In the genomic region with DNA sequence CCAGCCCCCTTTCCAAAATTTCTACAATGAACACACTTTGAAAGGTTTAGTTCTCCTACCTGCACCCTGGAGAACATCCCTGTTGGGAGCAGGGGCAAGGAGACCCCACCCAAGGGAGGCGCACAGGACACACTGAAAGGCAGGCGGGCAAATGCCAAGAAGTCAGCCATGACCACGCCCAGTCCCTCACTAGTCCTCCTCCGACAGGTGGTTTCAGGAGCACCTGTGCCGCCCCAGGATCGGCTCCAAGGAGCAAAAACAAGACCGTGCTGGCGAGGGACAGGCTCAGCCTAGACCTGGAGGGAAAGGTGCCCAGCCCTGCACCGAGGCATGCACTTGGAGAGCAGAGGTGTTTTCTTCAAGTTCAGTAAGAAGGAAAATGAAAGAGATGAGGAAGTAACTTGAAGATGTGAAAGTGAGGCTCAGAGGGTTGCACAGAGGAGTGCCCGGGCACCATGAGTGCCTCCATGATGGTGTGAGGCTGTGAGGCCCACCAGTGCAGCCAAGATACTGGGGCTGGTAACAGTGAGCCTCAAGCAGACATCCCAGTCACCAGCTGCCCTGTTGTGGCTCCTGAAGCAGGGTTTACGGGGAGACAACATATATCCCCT, we compare ENCODE assay signal across 19 cellular contexts. TPM values are rescaled to one million over a fixed set of nuclear protein-coding genes. Genes with fewer than 3 reads are reported as not detected.
A peak's percentile ranks its signal among the peaks of the same experiment; 100 is the strongest.
DNase-seq lines count a peak whose midpoint lies in the region; ATAC-seq and TF ChIP-seq lines count a peak whose summit lies in the region.
"Had no signal": no experiment of that assay in that cellular context is flagged by ENCODE, and none has a peak within 500 bp of the region (broad histone marks: within the 10 kb centered on the region; RNA-seq: fewer than 3 reads in every experiment).

No MANE protein-coding gene starts in this region.

- H3K27me3 ChIP-seq in brain microvascular endothelial cell (replicated peaks), result no peaks in the 10 kb centered on the region
- H3K27me3 ChIP-seq: SJCRH30 had no signal

- H3K36me3 Mint-ChIP-seq in WTC11 (peaks cover 55% of the 10 kb centered on the region), memory B cell (peaks cover 26% of the 10 kb centered on the region)

- in situ Hi-C loops in brain microvascular endothelial cell (cut with HindIII; ENCODE audit: low pct_ligation_motif_present, low sequenced_read_pairs), result no loop called here

- H3K27me3 Mint-ChIP-seq in stimulated activated naive CD8-positive, alpha-beta T cell treated with anti-CD3 and anti-CD28 coated beads, Interleukin-15, amount 100 ng/mL, for 72 hours, result no peaks in the 10 kb centered on the region
- H3K27me3 Mint-ChIP-seq in WTC11 (ENCODE audit: low read depth) (no peaks in the 10 kb centered on the region), memory B cell (no peaks in the 10 kb centered on the region)

- H3K4me3 Mint-ChIP-seq in stimulated activated naive CD8-positive, alpha-beta T cell treated with anti-CD3 and anti-CD28 coated beads, Interleukin-15, amount 100 ng/mL, for 72 hours, result no peak overlapping the region
- H3K4me3 Mint-ChIP-seq in WTC11, result no peak overlapping the region
- peak overlapping the region; percentile 66 for H3K4me3 Mint-ChIP-seq in memory B cell
- H3K4me3 Mint-ChIP-seq: GM23338 had no signal

- H3K9me3 Mint-ChIP-seq in stimulated activated naive CD8-positive, alpha-beta T cell treated with anti-CD3 and anti-CD28 coated beads, Interleukin-15, amount 100 ng/mL, for 72 hours, result no peaks in the 10 kb centered on the region
- no peaks in the 10 kb centered on the region for H3K9me3 Mint-ChIP-seq in WTC11
- H3K9me3 Mint-ChIP-seq in memory B cell, result no peaks in the 10 kb centered on the region
- H3K9me3 Mint-ChIP-seq: GM23338 had no signal

- ATAC-seq in stimulated activated naive CD8-positive, alpha-beta T cell treated with anti-CD3 and anti-CD28 coated beads, Interleukin-15, Interleukin-2, amounts not matched to agents 100 U/mL and 50 U/mL, for 24 hours, result peak; percentile 37
- ATAC-seq in stimulated activated naive CD8-positive, alpha-beta T cell treated with anti-CD3 and anti-CD28 coated beads, Interleukin-15, amount 100 ng/mL, for 72 hours, result no peak
- ATAC-seq in WTC11 (no peak), memory B cell (ENCODE audit: low read depth) (peak; percentile 95), GM18873 (IDR thresholded peaks at IDR 0.05; ENCODE audit: low FRiP score, unreplicated experiment) (no peak), GM19023 (IDR thresholded peaks at IDR 0.05; ENCODE audit: unreplicated experiment) (no peak)
- ATAC-seq: GM23338 had no signal

- peaks cover 11% of the 10 kb centered on the region for H3K4me1 Mint-ChIP-seq in stimulated activated naive CD8-positive, alpha-beta T cell treated with anti-CD3 and anti-CD28 coated beads, Interleukin-15, amount 100 ng/mL, for 72 hours
- H3K4me1 Mint-ChIP-seq in WTC11 (no peaks in the 10 kb centered on the region), memory B cell (peaks cover 36% of the 10 kb centered on the region)
- H3K4me1 Mint-ChIP-seq: GM23338 had no signal

- H3K36me3 ChIP-seq in brain microvascular endothelial cell (replicated peaks), result peaks cover 64% of the 10 kb centered on the region

- POLR2A ChIA-PET in WTC11 (lab: Charles Lee), result interaction anchor here (0.8 kb wide), 1 partner anchor 1592 kb away, joined by 5 read pairs; no protein-coding TSS in a partner anchor

- no peak for DNase-seq in stimulated activated naive CD8-positive, alpha-beta T cell treated with anti-CD3 and anti-CD28 coated beads, Interleukin-15, Interleukin-2, amounts not matched to agents 100 U/mL and 50 U/mL, for 24 hours
- DNase-seq in stimulated activated naive CD8-positive, alpha-beta T cell treated with anti-CD3 and anti-CD28 coated beads, Interleukin-15, amount 100 ng/mL, for 72 hours, result no peak
- DNase-seq in WTC11 (ENCODE audit: low spot score) (no peak), memory B cell (ENCODE audit: low spot score in 2 of 2) (peak in 1 of 2 donors; percentile 16), HUDEP-2 (lab: John Stamatoyannopoulos, UW; ENCODE audit: unreplicated experiment in 76 of 76) (no peak), brain microvascular endothelial cell (no peak)
- DNase-seq: activated CD4-positive, alpha-beta T cell treated with anti-CD3 and anti-CD28 coated beads, Interleukin-2, amount 50 U/mL, for 1 hour; activated effector memory CD4-positive, alpha-beta T cell treated with anti-CD3 and anti-CD28 coated beads, Interleukin-2, amount 50 U/mL, for 16 hours; dermis blood vessel endothelial cell; glutamatergic neuron; Kasumi-1; NCI-H1436; NCI-H345; SJCRH30; T1000 had no signal

- CTCF ChIA-PET in WTC11 (lab: Charles Lee), result interaction anchor here (1.9 kb wide), 1 partner anchor 9 kb away, joined by 7 read pairs; no protein-coding TSS in a partner anchor

- TF ChIP-seq CTCF in WTC11 (IDR thresholded peaks at IDR 0.05) (no peak), brain microvascular endothelial cell (IDR thresholded peaks at IDR 0.05; ENCODE audit: low read depth, low read length, missing control alignments) (no peak)

- no peak overlapping the region for H3K4me3 ChIP-seq in brain microvascular endothelial cell (ENCODE audit: low read depth, low read length)
- H3K4me3 ChIP-seq: GM23338, lung, SJCRH30 had no signal

- no peak overlapping the region for H3K27ac ChIP-seq in brain microvascular endothelial cell
- H3K27ac ChIP-seq: SJCRH30 had no signal

- peak overlapping the region in 1 of 2 donors; percentile 2 for H3K27ac Mint-ChIP-seq in stimulated activated naive CD8-positive, alpha-beta T cell treated with anti-CD3 and anti-CD28 coated beads, Interleukin-15, amount 100 ng/mL, for 72 hours
- H3K27ac Mint-ChIP-seq in WTC11 (peak overlapping the region; percentile 89), memory B cell (peak overlapping the region; percentile 46)
- H3K27ac Mint-ChIP-seq: GM23338 had no signal

TF ChIP-seq in WTC11, 78 proteins besides CTCF, POLR2A, EP300 and RAD21:
- TF ChIP-seq ZNF138 (CRISPR knock-in tag; conservative IDR thresholded peaks at IDR 0.05) (no peak), GRHL2 (CRISPR knock-in tag; IDR thresholded peaks at IDR 0.05; ENCODE audit: insufficient replicate concordance, severe bottlenecking) (no peak), PRDM15 (CRISPR knock-in tag; IDR thresholded peaks at IDR 0.05) (no peak), ZNF317 (CRISPR knock-in tag; IDR thresholded peaks at IDR 0.05; ENCODE audit: borderline replicate concordance, low read depth) (no peak), GTF2I (CRISPR knock-in tag; conservative IDR thresholded peaks at IDR 0.05) (no peak), NFYB (CRISPR knock-in tag; conservative IDR thresholded peaks at IDR 0.05; ENCODE audit: low read depth) (no peak)
- TF ChIP-seq, protein P1, sequence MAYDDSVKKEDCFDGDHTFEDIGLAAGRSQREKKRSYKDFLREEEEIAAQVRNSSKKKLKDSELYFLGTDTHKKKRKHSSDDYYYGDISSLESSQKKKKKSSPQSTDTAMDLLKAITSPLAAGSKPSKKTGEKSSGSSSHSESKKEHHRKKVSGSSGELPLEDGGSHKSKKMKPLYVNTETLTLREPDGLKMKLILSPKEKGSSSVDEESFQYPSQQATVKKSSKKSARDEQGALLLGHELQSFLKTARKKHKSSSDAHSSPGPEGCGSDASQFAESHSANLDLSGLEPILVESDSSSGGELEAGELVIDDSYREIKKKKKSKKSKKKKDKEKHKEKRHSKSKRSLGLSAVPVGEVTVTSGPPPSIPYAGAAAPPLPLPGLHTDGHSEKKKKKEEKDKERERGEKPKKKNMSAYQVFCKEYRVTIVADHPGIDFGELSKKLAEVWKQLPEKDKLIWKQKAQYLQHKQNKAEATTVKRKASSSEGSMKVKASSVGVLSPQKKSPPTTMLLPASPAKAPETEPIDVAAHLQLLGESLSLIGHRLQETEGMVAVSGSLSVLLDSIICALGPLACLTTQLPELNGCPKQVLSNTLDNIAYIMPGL (CRISPR knock-in tag; IDR thresholded peaks at IDR 0.05), result no peak

RNA-seq across cellular contexts. Expression of gene NADK, which starts 19.6 kb away (rescaled TPM):
- total RNA-seq in WTC11 (2021), result 106 to 124 TPM (median 119 TPM) in 3 replicates

Comparison
In these comparisons a context has a peak if more than half of its experiments do, and no peak if none do; other contexts are left out.
1. ATAC-seq: peak in stimulated activated naive CD8-positive, alpha-beta T cell treated with anti-CD3 and anti-CD28 coated beads, Interleukin-15, Interleukin-2, amounts not matched to agents 100 U/mL and 50 U/mL, for 24 hours (single experiment) and memory B cell (single experiment); none in stimulated activated naive CD8-positive, alpha-beta T cell treated with anti-CD3 and anti-CD28 coated beads, Interleukin-15, amount 100 ng/mL, for 72 hours (single experiment), WTC11 (single experiment), GM18873 (single experiment) and GM19023 (single experiment).